Comparison of ENCODE assay signal across 17 cellular contexts in genomic region chr5:179314606-179315355, GRCh38. TPM values are rescaled to one million over a fixed set of nuclear protein-coding genes. Genes with fewer than 3 reads are reported as not detected.
DNase-seq lines count a peak whose midpoint lies in the region; ATAC-seq and TF ChIP-seq lines count a peak whose summit lies in the region.
"Had no signal": no experiment of that assay in that cellular context is flagged by ENCODE, and none has a peak within 500 bp of the region (broad histone marks: within the 10 kb centered on the region; RNA-seq: fewer than 3 reads in every experiment).

No MANE protein-coding gene starts in this region.

- H3K9ac ChIP-seq in fibroblast of lung (ENCODE audit: insufficient read depth, low read length) = peak overlapping the region; percentile 67

- ATAC-seq in RWPE2 (ENCODE audit: low read depth) = no peak
- ATAC-seq: activated CD4-positive, alpha-beta T cell treated with anti-CD3 and anti-CD28 coated beads for 36 hours; activated T-cell treated with anti-CD3 and anti-CD28 coated beads, Interleukin-2, amount 50 U/mL, for 4 hours; PC-3 had no signal

- H4K20me1 ChIP-seq in fibroblast of lung (ENCODE audit: control insufficient read depth, extremely low read depth, insufficient read depth, low read length) = no peaks in the 10 kb centered on the region

- H3K36me3 ChIP-seq in RWPE2 (ENCODE audit: low read depth) (no peaks in the 10 kb centered on the region), fibroblast of lung (ENCODE audit: control insufficient read depth, insufficient read depth, low read length) (peaks cover 3% of the 10 kb centered on the region), tibial artery (no peaks in the 10 kb centered on the region)

- DNase-seq in RWPE2 (ENCODE audit: low spot score) (peak; percentile 42), fibroblast of lung (ENCODE audit: low read depth in 2 of 2) (no peak), mesothelial cell of epicardium (ENCODE audit: low spot score in 2 of 2, unreplicated experiment in 2 of 2) (no peak), tibial artery (peak in 1 of 2 donors; percentile 63), erythroblast (lab: John Stamatoyannopoulos, UW) (no peak), endothelial cell (ENCODE audit: low spot score) (no peak), NCI-H2081 (lab: John Stamatoyannopoulos, UW) (no peak)
- DNase-seq: activated CD4-positive, alpha-beta T cell treated with anti-CD3 and anti-CD28 coated beads for 36 hours; activated T-cell treated with anti-CD3 and anti-CD28 coated beads, Interleukin-2, amount 50 U/mL, for 4 hours; effector memory CD4-positive, alpha-beta T cell; KG1; NCI-H146; NCI-H510A treated with DMSO at 0.1 percent for 48 hours; PC-3 had no signal

- peaks cover 20% of the 10 kb centered on the region for H3K79me2 ChIP-seq in fibroblast of lung (ENCODE audit: control insufficient read depth, insufficient read depth, low read length)

- peaks cover 8% of the 10 kb centered on the region for H3K9me3 ChIP-seq in RWPE2 (ENCODE audit: severe bottlenecking)
- no peaks in the 10 kb centered on the region for H3K9me3 ChIP-seq in fibroblast of lung (ENCODE audit: control insufficient read depth, insufficient read depth, low read depth, low read length)
- H3K9me3 ChIP-seq in tibial artery = no peaks in the 10 kb centered on the region

- H3K27me3 Mint-ChIP-seq in mesothelial cell of epicardium (ENCODE audit: low read depth) (no peaks in the 10 kb centered on the region), endothelial cell (ENCODE audit: unreplicated experiment) (peaks cover 24% of the 10 kb centered on the region)
- H3K27me3 Mint-ChIP-seq: activated CD4-positive, alpha-beta T cell treated with anti-CD3 and anti-CD28 coated beads for 36 hours had no signal

- no peak overlapping the region for H3K4me3 Mint-ChIP-seq in mesothelial cell of epicardium
- no peak overlapping the region for H3K4me3 Mint-ChIP-seq in endothelial cell (ENCODE audit: unreplicated experiment)
- H3K4me3 Mint-ChIP-seq: activated CD4-positive, alpha-beta T cell treated with anti-CD3 and anti-CD28 coated beads for 36 hours; activated T-cell treated with anti-CD3 and anti-CD28 coated beads, Interleukin-2, amount 50 U/mL, for 4 hours had no signal

- H3K9me3 Mint-ChIP-seq in mesothelial cell of epicardium (peaks cover 13% of the 10 kb centered on the region), endothelial cell (ENCODE audit: unreplicated experiment) (peaks cover 7% of the 10 kb centered on the region)
- H3K9me3 Mint-ChIP-seq: activated T-cell treated with anti-CD3 and anti-CD28 coated beads, Interleukin-2, amount 50 U/mL, for 4 hours had no signal

- no peaks in the 10 kb centered on the region for H3K27me3 ChIP-seq in RWPE2 (ENCODE audit: insufficient read depth, poor library complexity, severe bottlenecking)
- H3K27me3 ChIP-seq in fibroblast of lung (ENCODE audit: control insufficient read depth, insufficient read depth, low read length) = no peaks in the 10 kb centered on the region
- H3K27me3 ChIP-seq in tibial artery = no peaks in the 10 kb centered on the region

- peak overlapping the region; percentile 54 for H3K4me2 ChIP-seq in fibroblast of lung (ENCODE audit: extremely low read depth, insufficient read depth, low read length)

- intact Hi-C loops in tibial artery (cut with DNase I; ENCODE audit: low total_unique reads) = loop anchor here (2.0 kb wide), 1 partner anchor 48 kb away; no protein-coding TSS in a partner anchor

- H2AFZ ChIP-seq in fibroblast of lung (ENCODE audit: low read length) = no peak overlapping the region

- no peak for TF ChIP-seq CTCF in RWPE2 (IDR thresholded peaks at IDR 0.05; ENCODE audit: poor library complexity, severe bottlenecking)
- TF ChIP-seq CTCF in fibroblast of lung (conservative IDR thresholded peaks at IDR 0.05 in 1 of 2, IDR thresholded peaks at IDR 0.05 in 1 of 2; ENCODE audit: low read depth in 1 of 2, low read length in 2 of 2) = no peak
- no peak for TF ChIP-seq CTCF in mesothelial cell of epicardium (IDR thresholded peaks at IDR 0.05; ENCODE audit: unreplicated experiment)
- no peak for TF ChIP-seq CTCF in tibial artery (IDR thresholded peaks at IDR 0.05)
- no peak for TF ChIP-seq CTCF in endothelial cell (IDR thresholded peaks at IDR 0.05; ENCODE audit: unreplicated experiment)

- H3K36me3 Mint-ChIP-seq in mesothelial cell of epicardium = no peaks in the 10 kb centered on the region
- peaks cover 21% of the 10 kb centered on the region for H3K36me3 Mint-ChIP-seq in endothelial cell (ENCODE audit: low read depth, unreplicated experiment)

- H3K27ac Mint-ChIP-seq in mesothelial cell of epicardium = peak overlapping the region; percentile 88
- H3K27ac Mint-ChIP-seq in endothelial cell (ENCODE audit: unreplicated experiment) = no peak overlapping the region
- H3K27ac Mint-ChIP-seq: activated CD4-positive, alpha-beta T cell treated with anti-CD3 and anti-CD28 coated beads for 36 hours had no signal

- H3K27ac ChIP-seq in RWPE2 (ENCODE audit: poor library complexity, severe bottlenecking) (no peak overlapping the region), fibroblast of lung (ENCODE audit: insufficient read depth, low read length) (peak overlapping the region; percentile 91), tibial artery (peak overlapping the region; percentile 61 to 81)
- H3K27ac ChIP-seq: C4-2B had no signal

- H3K4me1 Mint-ChIP-seq in mesothelial cell of epicardium = peaks cover 16% of the 10 kb centered on the region
- H3K4me1 Mint-ChIP-seq in endothelial cell (ENCODE audit: unreplicated experiment) = peaks cover 9% of the 10 kb centered on the region
- H3K4me1 Mint-ChIP-seq: activated CD4-positive, alpha-beta T cell treated with anti-CD3 and anti-CD28 coated beads for 36 hours had no signal

- H3K4me1 ChIP-seq in RWPE2 (ENCODE audit: insufficient read depth, poor library complexity, severe bottlenecking) (no peaks in the 10 kb centered on the region), fibroblast of lung (ENCODE audit: control insufficient read depth, extremely low read depth, insufficient read depth, low read length) (peaks cover 17% of the 10 kb centered on the region), tibial artery (peaks cover 0 to 36% (median 29%) of the 10 kb centered on the region in 4 donors)

- TF ChIP-seq POLR2A in erythroblast (IDR thresholded peaks at IDR 0.05; ENCODE audit: low read length) = no peak

- H3K4me3 ChIP-seq in RWPE2 (ENCODE audit: severe bottlenecking) = no peak overlapping the region
- peak overlapping the region in 1 of 4 experiments; percentile 10 for H3K4me3 ChIP-seq in fibroblast of lung (replicated peaks in 1 of 4; ENCODE audit: control extremely low read depth in 1 of 4, insufficient read depth in 1 of 4, low read depth in 3 of 4, low read length in 4 of 4)
- H3K4me3 ChIP-seq in tibial artery = peak overlapping the region; percentile 21 to 23

RNA-seq across cellular contexts. Expression of gene ADAMTS2, which starts 30.5 kb away (rescaled TPM):
- total RNA-seq in fibroblast of lung (16.2 and 27.0 TPM in 2 replicates), mesothelial cell of epicardium (8.2 to 10.5 TPM (median 9.5 TPM) in 3 replicates), endothelial cell (ENCODE audit: unreplicated experiment) (1.5 TPM)
- polyA plus RNA-seq in fibroblast of lung = 30.3 and 70.2 TPM in 2 replicates
- 34.0 and 80.2 TPM in 2 replicates for polyA plus RNA-seq in fibroblast of lung (2012)
- polyA minus RNA-seq in fibroblast of lung (ENCODE audit: low replicate concordance) = 81.7 and 114 TPM in 2 replicates
- total RNA-seq: activated CD4-positive, alpha-beta T cell treated with anti-CD3 and anti-CD28 coated beads for 36 hours; G401; PC-3; T-helper 1 cell treated with Interleukin-12 subunit alpha and Interleukin-12 subunit beta and Interleukin-4 antibody, amounts not matched to agents 30 ng/mL and 1 ng/mL, for 36 hours had no signal
